In the genomic region with DNA sequence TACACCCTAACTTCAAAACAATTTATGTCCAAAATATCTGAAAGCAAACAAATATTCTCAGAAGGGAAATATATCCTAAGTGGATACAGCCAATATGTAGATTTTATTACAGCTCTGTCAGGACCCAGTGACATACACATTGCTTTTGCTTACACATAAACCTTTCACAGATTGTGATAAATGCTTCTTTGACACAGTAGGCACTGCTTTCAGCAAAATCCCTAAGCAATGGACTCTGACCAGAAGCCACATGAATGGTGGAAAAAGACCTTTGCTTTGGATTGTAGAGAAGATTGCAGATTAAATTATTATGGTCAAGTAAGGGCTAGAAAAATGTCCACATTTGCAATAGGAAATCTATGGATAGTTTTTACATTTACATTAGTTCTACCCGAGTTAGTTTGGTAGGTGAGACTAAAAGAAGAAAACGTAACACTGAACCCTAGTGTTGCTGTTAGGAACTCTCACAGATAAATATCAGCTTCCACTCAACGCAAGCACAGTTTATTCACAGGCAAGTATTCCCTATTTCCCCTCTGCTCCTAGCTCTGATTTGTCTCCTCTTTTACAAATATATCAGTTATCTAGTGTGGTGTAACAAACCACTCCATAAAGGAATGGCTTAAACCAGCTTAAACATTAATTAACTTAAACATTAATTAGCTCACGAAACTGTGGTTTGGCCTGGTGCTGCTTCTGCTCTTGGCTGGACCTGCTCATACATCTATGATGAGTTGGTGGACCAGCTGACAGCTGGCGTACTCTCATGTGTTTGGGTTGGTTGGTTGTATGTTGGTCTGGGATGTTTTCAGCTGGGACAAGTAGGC, we compare ENCODE assay signal across 14 cellular contexts. TPM values are rescaled to one million over a fixed set of nuclear protein-coding genes. Genes with fewer than 3 reads are reported as not detected.
DNase-seq lines count a peak whose midpoint lies in the region; ATAC-seq, FAIRE-seq and TF ChIP-seq lines count a peak whose summit lies in the region.
"Had no signal": no experiment of that assay in that cellular context is flagged by ENCODE, and none has a peak within 500 bp of the region (broad histone marks: within the 10 kb centered on the region; RNA-seq: fewer than 3 reads in every experiment).

No MANE protein-coding gene starts in this region.

- no peaks in the 10 kb centered on the region for H3K36me3 Mint-ChIP-seq in HFFc6 (ENCODE audit: low read depth)

- FAIRE-seq in D721Med (lab: Jason Lieb, UNC), result no peak

- TF ChIP-seq CTCF in D721Med (IDR thresholded peaks at IDR 0.05; ENCODE audit: insufficient read depth, missing control alignments), result peak; percentile 5
- peak; percentile 13 for TF ChIP-seq CTCF in foreskin keratinocyte (conservative IDR thresholded peaks at IDR 0.05)
- no peak for TF ChIP-seq CTCF in HFFc6 (IDR thresholded peaks at IDR 0.05)

- H3K4me1 Mint-ChIP-seq in HFFc6 (ENCODE audit: low read depth), result no peaks in the 10 kb centered on the region
- H3K4me1 Mint-ChIP-seq: activated CD4-positive, alpha-beta T cell treated with anti-CD3 and anti-CD28 coated beads for 36 hours had no signal

- no peaks in the 10 kb centered on the region for H3K9me3 Mint-ChIP-seq in HFFc6

- no peak overlapping the region for H3K27ac Mint-ChIP-seq in HFFc6
- H3K27ac Mint-ChIP-seq: activated CD4-positive, alpha-beta T cell treated with anti-CD3 and anti-CD28 coated beads for 36 hours had no signal

- no peak overlapping the region for H3K27ac ChIP-seq in foreskin keratinocyte
- H3K27ac ChIP-seq: cardiac muscle cell, epithelial cell of prostate, tibial nerve had no signal

- H3K27me3 ChIP-seq in foreskin keratinocyte, result no peaks in the 10 kb centered on the region
- H3K27me3 ChIP-seq: cardiac muscle cell, tibial nerve had no signal

- no peak overlapping the region for H3K4me3 Mint-ChIP-seq in HFFc6
- H3K4me3 Mint-ChIP-seq: activated CD4-positive, alpha-beta T cell treated with anti-CD3 and anti-CD28 coated beads for 36 hours had no signal

- H3K4me1 ChIP-seq in foreskin keratinocyte, result no peaks in the 10 kb centered on the region
- H3K4me1 ChIP-seq: tibial nerve had no signal

- ATAC-seq in GM21825 (IDR thresholded peaks at IDR 0.05; ENCODE audit: unreplicated experiment) (peak; percentile 79), HG03520 (IDR thresholded peaks at IDR 0.05; ENCODE audit: unreplicated experiment) (peak; percentile 43), foreskin keratinocyte (no peak)
- ATAC-seq: activated CD4-positive, alpha-beta T cell treated with anti-CD3 and anti-CD28 coated beads for 36 hours had no signal

- H3K27me3 Mint-ChIP-seq in HFFc6 (ENCODE audit: insufficient read depth), result peaks cover 2% of the 10 kb centered on the region
- H3K27me3 Mint-ChIP-seq: activated CD4-positive, alpha-beta T cell treated with anti-CD3 and anti-CD28 coated beads for 36 hours had no signal

- no peak for DNase-seq in D721Med (ENCODE audit: insufficient read length, low spot score)
- DNase-seq in foreskin keratinocyte, result no peak
- no peak for DNase-seq in DMS53 treated with DMSO at 0.1 percent for 48 hours (lab: John Stamatoyannopoulos, UW; ENCODE audit: unreplicated experiment)
- no peak for DNase-seq in SW 1271 (lab: John Stamatoyannopoulos, UW)
- no peak for DNase-seq in HFFc6
- no peak for DNase-seq in activated T-cell treated with anti-CD3 and anti-CD28 coated beads for 4 hours
- DNase-seq: activated CD4-positive, alpha-beta T cell treated with anti-CD3 and anti-CD28 coated beads for 36 hours; activated gamma-delta T cell; Kasumi-1 had no signal

RNA-seq across cellular contexts. Expression of a gene that starts 23.6 kb away (rescaled TPM):
- 305 and 634 TPM in 2 replicates for total RNA-seq in foreskin keratinocyte
- 244 and 452 TPM in 2 replicates for polyA plus RNA-seq in foreskin keratinocyte
- total RNA-seq in HFFc6 (2021; fragmentation: NEBNext Ultra II Directional; extraction: Animal tissue kit (Norgen Biotek cat#: 25700)), result 100 to 1,000 TPM; 145 to 385 (median 169) TPM
